Comparison of ENCODE assay signal across 2 cellular contexts in the genomic region with DNA sequence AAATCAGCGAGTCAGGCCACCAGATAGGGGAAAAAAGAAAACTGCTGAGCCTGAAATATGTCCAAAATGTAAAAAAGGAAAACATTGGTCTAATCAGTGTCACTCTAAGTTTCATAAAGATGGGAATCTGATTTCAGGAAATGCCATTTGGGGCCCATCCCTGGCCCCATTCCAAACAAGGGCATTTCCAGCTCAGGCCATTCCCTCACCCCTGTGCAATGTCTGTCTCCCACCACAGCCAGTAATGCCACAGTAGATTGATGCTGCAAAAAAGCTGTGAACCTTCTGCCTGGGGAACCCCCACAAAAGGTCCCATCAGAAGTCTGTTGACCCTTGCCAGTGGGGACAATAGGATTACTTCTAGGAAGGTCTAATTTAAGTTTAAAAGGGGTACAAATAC.
TF ChIP-seq lines count a peak whose summit lies in the region.

No MANE protein-coding gene starts in this region.

TF ChIP-seq in SK-N-SH, 30 proteins besides CTCF, POLR2A, EP300 and RAD21 (continued from another document):
- TF ChIP-seq, protein P1, sequence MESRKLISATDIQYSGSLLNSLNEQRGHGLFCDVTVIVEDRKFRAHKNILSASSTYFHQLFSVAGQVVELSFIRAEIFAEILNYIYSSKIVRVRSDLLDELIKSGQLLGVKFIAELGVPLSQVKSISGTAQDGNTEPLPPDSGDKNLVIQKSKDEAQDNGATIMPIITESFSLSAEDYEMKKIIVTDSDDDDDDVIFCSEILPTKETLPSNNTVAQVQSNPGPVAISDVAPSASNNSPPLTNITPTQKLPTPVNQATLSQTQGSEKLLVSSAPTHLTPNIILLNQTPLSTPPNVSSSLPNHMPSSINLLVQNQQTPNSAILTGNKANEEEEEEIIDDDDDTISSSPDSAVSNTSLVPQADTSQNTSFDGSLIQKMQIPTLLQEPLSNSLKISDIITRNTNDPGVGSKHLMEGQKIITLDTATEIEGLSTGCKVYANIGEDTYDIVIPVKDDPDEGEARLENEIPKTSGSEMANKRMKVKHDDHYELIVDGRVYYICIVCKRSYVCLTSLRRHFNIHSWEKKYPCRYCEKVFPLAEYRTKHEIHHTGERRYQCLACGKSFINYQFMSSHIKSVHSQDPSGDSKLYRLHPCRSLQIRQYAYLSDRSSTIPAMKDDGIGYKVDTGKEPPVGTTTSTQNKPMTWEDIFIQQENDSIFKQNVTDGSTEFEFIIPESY (IDR thresholded peaks at IDR 0.05; ENCODE audit: borderline replicate concordance, low read depth) = no peak
- TF ChIP-seq FOXJ3 (CRISPR knock-in tag; IDR thresholded peaks at IDR 0.05) (no peak), GATA2 (CRISPR knock-in tag; IDR thresholded peaks at IDR 0.05) (no peak), ELF1 (IDR thresholded peaks at IDR 0.05) (no peak), RFX5 (IDR thresholded peaks at IDR 0.05; ENCODE audit: low read length) (no peak), POLR2AphosphoS5 (IDR thresholded peaks at IDR 0.05; ENCODE audit: low read depth, low read length) (no peak), SIN3A (IDR thresholded peaks at IDR 0.05; ENCODE audit: borderline replicate concordance, low read depth, low read length) (no peak), JUND (IDR thresholded peaks at IDR 0.05) (no peak), RXRA (IDR thresholded peaks at IDR 0.05; ENCODE audit: borderline replicate concordance, low read depth) (no peak), TEAD4 (IDR thresholded peaks at IDR 0.05; ENCODE audit: borderline replicate concordance, insufficient read depth) (no peak), MEF2A (IDR thresholded peaks at IDR 0.05; ENCODE audit: borderline replicate concordance, low read depth) (no peak), RCOR1 (IDR thresholded peaks at IDR 0.05; ENCODE audit: low read length) (no peak), MXI1 (IDR thresholded peaks at IDR 0.05; ENCODE audit: low read depth, low read length) (no peak)
- TF ChIP-seq, protein P2, sequence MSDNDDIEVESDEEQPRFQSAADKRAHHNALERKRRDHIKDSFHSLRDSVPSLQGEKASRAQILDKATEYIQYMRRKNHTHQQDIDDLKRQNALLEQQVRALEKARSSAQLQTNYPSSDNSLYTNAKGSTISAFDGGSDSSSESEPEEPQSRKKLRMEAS (IDR thresholded peaks at IDR 0.05; ENCODE audit: low read depth) = no peak
- TF ChIP-seq, protein P3, sequence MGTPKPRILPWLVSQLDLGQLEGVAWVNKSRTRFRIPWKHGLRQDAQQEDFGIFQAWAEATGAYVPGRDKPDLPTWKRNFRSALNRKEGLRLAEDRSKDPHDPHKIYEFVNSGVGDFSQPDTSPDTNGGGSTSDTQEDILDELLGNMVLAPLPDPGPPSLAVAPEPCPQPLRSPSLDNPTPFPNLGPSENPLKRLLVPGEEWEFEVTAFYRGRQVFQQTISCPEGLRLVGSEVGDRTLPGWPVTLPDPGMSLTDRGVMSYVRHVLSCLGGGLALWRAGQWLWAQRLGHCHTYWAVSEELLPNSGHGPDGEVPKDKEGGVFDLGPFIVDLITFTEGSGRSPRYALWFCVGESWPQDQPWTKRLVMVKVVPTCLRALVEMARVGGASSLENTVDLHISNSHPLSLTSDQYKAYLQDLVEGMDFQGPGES (IDR thresholded peaks at IDR 0.05; ENCODE audit: low read depth, low read length) = no peak
- TF ChIP-seq, protein P4, sequence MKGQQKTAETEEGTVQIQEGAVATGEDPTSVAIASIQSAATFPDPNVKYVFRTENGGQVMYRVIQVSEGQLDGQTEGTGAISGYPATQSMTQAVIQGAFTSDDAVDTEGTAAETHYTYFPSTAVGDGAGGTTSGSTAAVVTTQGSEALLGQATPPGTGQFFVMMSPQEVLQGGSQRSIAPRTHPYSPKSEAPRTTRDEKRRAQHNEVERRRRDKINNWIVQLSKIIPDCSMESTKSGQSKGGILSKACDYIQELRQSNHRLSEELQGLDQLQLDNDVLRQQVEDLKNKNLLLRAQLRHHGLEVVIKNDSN (IDR thresholded peaks at IDR 0.05; ENCODE audit: borderline replicate concordance, low read depth) = no peak

TF ChIP-seq in SK-N-SH treated with all-trans-retinoic acid at 6 μM for 48 hours, 23 proteins besides CTCF, POLR2A, EP300 and RAD21 (continued from another document):
- TF ChIP-seq, protein P5, sequence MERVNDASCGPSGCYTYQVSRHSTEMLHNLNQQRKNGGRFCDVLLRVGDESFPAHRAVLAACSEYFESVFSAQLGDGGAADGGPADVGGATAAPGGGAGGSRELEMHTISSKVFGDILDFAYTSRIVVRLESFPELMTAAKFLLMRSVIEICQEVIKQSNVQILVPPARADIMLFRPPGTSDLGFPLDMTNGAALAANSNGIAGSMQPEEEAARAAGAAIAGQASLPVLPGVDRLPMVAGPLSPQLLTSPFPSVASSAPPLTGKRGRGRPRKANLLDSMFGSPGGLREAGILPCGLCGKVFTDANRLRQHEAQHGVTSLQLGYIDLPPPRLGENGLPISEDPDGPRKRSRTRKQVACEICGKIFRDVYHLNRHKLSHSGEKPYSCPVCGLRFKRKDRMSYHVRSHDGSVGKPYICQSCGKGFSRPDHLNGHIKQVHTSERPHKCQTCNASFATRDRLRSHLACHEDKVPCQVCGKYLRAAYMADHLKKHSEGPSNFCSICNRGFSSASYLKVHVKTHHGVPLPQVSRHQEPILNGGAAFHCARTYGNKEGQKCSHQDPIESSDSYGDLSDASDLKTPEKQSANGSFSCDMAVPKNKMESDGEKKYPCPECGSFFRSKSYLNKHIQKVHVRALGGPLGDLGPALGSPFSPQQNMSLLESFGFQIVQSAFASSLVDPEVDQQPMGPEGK (CRISPR knock-in tag; IDR thresholded peaks at IDR 0.05; ENCODE audit: borderline replicate concordance) = no peak
- no peak for TF ChIP-seq TCF4 (CRISPR knock-in tag; IDR thresholded peaks at IDR 0.05; ENCODE audit: borderline replicate concordance)
- TF ChIP-seq, protein P6, sequence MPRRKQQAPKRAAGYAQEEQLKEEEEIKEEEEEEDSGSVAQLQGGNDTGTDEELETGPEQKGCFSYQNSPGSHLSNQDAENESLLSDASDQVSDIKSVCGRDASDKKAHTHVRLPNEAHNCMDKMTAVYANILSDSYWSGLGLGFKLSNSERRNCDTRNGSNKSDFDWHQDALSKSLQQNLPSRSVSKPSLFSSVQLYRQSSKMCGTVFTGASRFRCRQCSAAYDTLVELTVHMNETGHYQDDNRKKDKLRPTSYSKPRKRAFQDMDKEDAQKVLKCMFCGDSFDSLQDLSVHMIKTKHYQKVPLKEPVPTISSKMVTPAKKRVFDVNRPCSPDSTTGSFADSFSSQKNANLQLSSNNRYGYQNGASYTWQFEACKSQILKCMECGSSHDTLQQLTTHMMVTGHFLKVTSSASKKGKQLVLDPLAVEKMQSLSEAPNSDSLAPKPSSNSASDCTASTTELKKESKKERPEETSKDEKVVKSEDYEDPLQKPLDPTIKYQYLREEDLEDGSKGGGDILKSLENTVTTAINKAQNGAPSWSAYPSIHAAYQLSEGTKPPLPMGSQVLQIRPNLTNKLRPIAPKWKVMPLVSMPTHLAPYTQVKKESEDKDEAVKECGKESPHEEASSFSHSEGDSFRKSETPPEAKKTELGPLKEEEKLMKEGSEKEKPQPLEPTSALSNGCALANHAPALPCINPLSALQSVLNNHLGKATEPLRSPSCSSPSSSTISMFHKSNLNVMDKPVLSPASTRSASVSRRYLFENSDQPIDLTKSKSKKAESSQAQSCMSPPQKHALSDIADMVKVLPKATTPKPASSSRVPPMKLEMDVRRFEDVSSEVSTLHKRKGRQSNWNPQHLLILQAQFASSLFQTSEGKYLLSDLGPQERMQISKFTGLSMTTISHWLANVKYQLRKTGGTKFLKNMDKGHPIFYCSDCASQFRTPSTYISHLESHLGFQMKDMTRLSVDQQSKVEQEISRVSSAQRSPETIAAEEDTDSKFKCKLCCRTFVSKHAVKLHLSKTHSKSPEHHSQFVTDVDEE (CRISPR knock-in tag; IDR thresholded peaks at IDR 0.05) = no peak
- TF ChIP-seq ZNF565 (CRISPR knock-in tag; conservative IDR thresholded peaks at IDR 0.05; ENCODE audit: low read depth) = no peak
- no peak for TF ChIP-seq ESRRG (CRISPR knock-in tag; IDR thresholded peaks at IDR 0.05)
- no peak for TF ChIP-seq ZFP3 (CRISPR knock-in tag; IDR thresholded peaks at IDR 0.05)
- TF ChIP-seq ZNF8 (CRISPR knock-in tag; IDR thresholded peaks at IDR 0.05) = no peak
- no peak for TF ChIP-seq GLIS3 (CRISPR knock-in tag; IDR thresholded peaks at IDR 0.05)
- TF ChIP-seq CSDC2 (CRISPR knock-in tag; IDR thresholded peaks at IDR 0.05) = no peak
- TF ChIP-seq PPARA (CRISPR knock-in tag; IDR thresholded peaks at IDR 0.05; ENCODE audit: borderline replicate concordance) = no peak
- TF ChIP-seq TOX (CRISPR knock-in tag; IDR thresholded peaks at IDR 0.05; ENCODE audit: borderline replicate concordance) = no peak
- no peak for TF ChIP-seq SNAI2 (CRISPR knock-in tag; IDR thresholded peaks at IDR 0.05)
- TF ChIP-seq BACH2 (CRISPR knock-in tag; IDR thresholded peaks at IDR 0.05; ENCODE audit: borderline replicate concordance) = no peak
